In genomic region chr9:127970401-127971313, GRCh38 we compare ENCODE assay signal across 8 cellular contexts. TPM values are rescaled to one million over a fixed set of nuclear protein-coding genes. Genes with fewer than 3 reads are reported as not detected.
DNase-seq lines count a peak whose midpoint lies in the region; ATAC-seq and TF ChIP-seq lines count a peak whose summit lies in the region.

No MANE protein-coding gene starts in this region.

- peak overlapping the region; percentile 46 for H3K27ac Mint-ChIP-seq in glutamatergic neuron (ENCODE audit: unreplicated experiment)

- peak overlapping the region; percentile 8 for H3K4me3 Mint-ChIP-seq in glutamatergic neuron (ENCODE audit: unreplicated experiment)

- no peaks in the 10 kb centered on the region for H3K36me3 ChIP-seq in testis (ENCODE audit: low read depth, missing control alignments)

- peaks cover 5% of the 10 kb centered on the region for H3K9me3 Mint-ChIP-seq in glutamatergic neuron (ENCODE audit: unreplicated experiment)

- peak; percentile 76 for ATAC-seq in GM18861 (IDR thresholded peaks at IDR 0.05; ENCODE audit: unreplicated experiment)
- ATAC-seq in HG02678 (IDR thresholded peaks at IDR 0.05; ENCODE audit: unreplicated experiment) = peak; percentile 78
- ATAC-seq in stimulated activated naive CD8-positive, alpha-beta T cell treated with anti-CD3 and anti-CD28 coated beads, Interleukin-15, Interleukin-2, amounts not matched to agents 100 U/mL and 50 U/mL, for 24 hours = peak; percentile 85

- H3K4me1 ChIP-seq in testis = peaks cover 96% of the 10 kb centered on the region

- 66 to 77% methylated on average over 16 of the region's 16 CpGs for WGBS in testis, 2 donors

- DNase-seq in NCI-H187 treated with DMSO at 0.1 percent for 48 hours (lab: John Stamatoyannopoulos, UW) (peak; percentile 49), glutamatergic neuron (no peak), testis (no peak), epidermal melanocyte (ENCODE audit: insufficient read length, low spot score) (no peak)
- peak; percentile 85 for DNase-seq in activated CD8-positive, alpha-beta memory T cell treated with anti-CD3 and anti-CD28 coated beads for 24 hours
- DNase-seq in stimulated activated naive CD8-positive, alpha-beta T cell treated with anti-CD3 and anti-CD28 coated beads, Interleukin-15, Interleukin-2, amounts not matched to agents 100 U/mL and 50 U/mL, for 24 hours = peak; percentile 67

- intact Hi-C loops in testis (cut with DNase I; ENCODE audit: low total_unique reads) = no loop called here

- H3K4me1 Mint-ChIP-seq in glutamatergic neuron (ENCODE audit: low read depth, unreplicated experiment) = peaks cover 34% of the 10 kb centered on the region

- no peaks in the 10 kb centered on the region for H3K36me3 Mint-ChIP-seq in glutamatergic neuron (ENCODE audit: unreplicated experiment)

- no peaks in the 10 kb centered on the region for H3K27me3 ChIP-seq in testis

- peaks cover 14% of the 10 kb centered on the region for H3K27me3 Mint-ChIP-seq in glutamatergic neuron (ENCODE audit: unreplicated experiment)

- peak overlapping the region in 1 of 2 donors; percentile 37 for H3K27ac ChIP-seq in testis

- no peaks in the 10 kb centered on the region for H3K9me3 ChIP-seq in testis

- TF ChIP-seq POLR2A in testis (IDR thresholded peaks at IDR 0.05) = no peak

- TF ChIP-seq CTCF in glutamatergic neuron (IDR thresholded peaks at IDR 0.05; ENCODE audit: partially characterized antibody, unreplicated experiment) (no peak), testis (IDR thresholded peaks at IDR 0.05) (no peak)

- H3K4me3 ChIP-seq in testis = no peak overlapping the region

RNA-seq across cellular contexts. Expression of gene EEIG1, which starts 10.1 kb away (rescaled TPM):
- total RNA-seq in glutamatergic neuron (ENCODE audit: unreplicated experiment) = 15.8 TPM
- 100 to 1,000 TPM; 119 to 129 TPM for total RNA-seq in testis
- polyA plus RNA-seq in testis (ENCODE audit: insufficient read depth, low read depth, low replicate concordance) = 75.7 TPM

RNA-seq across cellular contexts. Expression of gene DPM2, which starts 33.0 kb away (rescaled TPM):
- total RNA-seq in glutamatergic neuron (ENCODE audit: unreplicated experiment) = 35.3 TPM
- 10 to 100 TPM; 33.5 to 36.4 TPM for total RNA-seq in testis
- polyA plus RNA-seq in testis (ENCODE audit: insufficient read depth, low read depth, low replicate concordance) = 46.6 TPM

RNA-seq across cellular contexts. Expression of gene PIP5KL1, which starts 40.1 kb away (rescaled TPM):
- total RNA-seq in glutamatergic neuron (ENCODE audit: unreplicated experiment) = 11.9 TPM
- total RNA-seq in testis = 10 to 100 TPM in 1 of 2 donors, 1 to 10 TPM in 1; 8.4 to 10.2 TPM
- 3.9 TPM for polyA plus RNA-seq in testis (ENCODE audit: insufficient read depth, low read depth, low replicate concordance)

RNA-seq across cellular contexts. Expression of gene ST6GALNAC4, which starts 53.8 kb away (rescaled TPM):
- 15.8 TPM for total RNA-seq in glutamatergic neuron (ENCODE audit: unreplicated experiment)
- total RNA-seq in testis = 10 to 100 TPM; 18.8 to 24.7 TPM
- 10.3 TPM for polyA plus RNA-seq in testis (ENCODE audit: insufficient read depth, low read depth, low replicate concordance)

Comparison
In these comparisons a context has a peak if more than half of its experiments do, and no peak if none do; other contexts are left out.
1. DNase-seq: peak in NCI-H187 treated with DMSO at 0.1 percent for 48 hours (single experiment), activated CD8-positive, alpha-beta memory T cell treated with anti-CD3 and anti-CD28 coated beads for 24 hours (single experiment) and stimulated activated naive CD8-positive, alpha-beta T cell treated with anti-CD3 and anti-CD28 coated beads, Interleukin-15, Interleukin-2, amounts not matched to agents 100 U/mL and 50 U/mL, for 24 hours (single experiment); none in glutamatergic neuron (single experiment), testis (single experiment) and epidermal melanocyte (single experiment).
2. Peak in every context shown above with its lines, with median percentiles within 50 percentile points of each other: ATAC-seq.